Comparison of ENCODE assay signal across 16 cellular contexts in genomic region chr10:15660990-15661389, GRCh38.
DNase-seq lines count a peak whose midpoint lies in the region; TF ChIP-seq lines count a peak whose summit lies in the region.
"Had no signal": no experiment of that assay in that cellular context is flagged by ENCODE, and none has a peak within 500 bp of the region (broad histone marks: within the 10 kb centered on the region; RNA-seq: fewer than 3 reads in every experiment).

No MANE protein-coding gene starts in this region.

- TF ChIP-seq CTCF in LNCaP clone FGC (IDR thresholded peaks at IDR 0.05; ENCODE audit: control insufficient read depth, extremely low read depth, insufficient read depth): peak; percentile 17; the same call in 1 of the 2 replicates
- peak; percentile 4 for TF ChIP-seq CTCF in fibroblast of mammary gland (conservative IDR thresholded peaks at IDR 0.05; ENCODE audit: control insufficient read depth, insufficient read depth, low read depth, low read length)

- no peak overlapping the region for H3K4me3 ChIP-seq in LNCaP clone FGC (ENCODE audit: low read depth, low read length)
- H3K4me3 ChIP-seq in fibroblast of mammary gland (ENCODE audit: control insufficient read depth, low read depth, low read length): no peak overlapping the region
- H3K4me3 ChIP-seq: SK-N-MC had no signal

- DNase-seq in NCI-H82 (lab: John Stamatoyannopoulos, UW) (peak; percentile 18), NCI-H82 treated with DMSO at 0.1 percent for 48 hours (lab: John Stamatoyannopoulos, UW; ENCODE audit: unreplicated experiment) (no peak), LNCaP clone FGC (ENCODE audit: low read depth) (no peak), fibroblast of mammary gland (ENCODE audit: low read depth) (no peak), NOMO-1 treated with DMSO at 0.1 percent for 48 hours (lab: John Stamatoyannopoulos, UW; ENCODE audit: unreplicated experiment) (no peak), GM19238 (ENCODE audit: insufficient read length, low spot score) (no peak)
- DNase-seq in effector CD8-positive, alpha-beta T cell (lab: John Stamatoyannopoulos, UW): no peak
- DNase-seq: C1 segment of cervical spinal cord, DMS79, NCI-H1092 treated with DMSO at 0.1 percent for 48 hours, NCI-H1694 treated with DMSO at 0.1 percent for 48 hours, NCI-H2227 treated with DMSO at 0.1 percent for 48 hours, NCI-H524 treated with DMSO at 0.1 percent for 48 hours, OCI-M1, SHP77 had no signal
